1 cellular context compared by ENCODE assay signal in genomic region chr17:10744509-10745000, GRCh38.
TF ChIP-seq lines count a peak whose summit lies in the region.

No MANE protein-coding gene starts in this region.

TF ChIP-seq in HepG2, 621 proteins besides CTCF, POLR2A, EP300 and RAD21 (continued from another document and continues in another):
- no peak for TF ChIP-seq NFAT5 (CRISPR knock-in tag; IDR thresholded peaks at IDR 0.05)
- no peak for TF ChIP-seq ZNF557 (CRISPR knock-in tag; IDR thresholded peaks at IDR 0.05)
- no peak for TF ChIP-seq HNF1B (CRISPR knock-in tag; IDR thresholded peaks at IDR 0.05)
- no peak for TF ChIP-seq ZNF83 (CRISPR knock-in tag; IDR thresholded peaks at IDR 0.05; ENCODE audit: borderline replicate concordance)
- no peak for TF ChIP-seq GMEB1 (CRISPR knock-in tag; IDR thresholded peaks at IDR 0.05; ENCODE audit: borderline replicate concordance)
- TF ChIP-seq SKI (IDR thresholded peaks at IDR 0.05; ENCODE audit: partially characterized antibody): no peak
- no peak for TF ChIP-seq ZNF878 (CRISPR knock-in tag; IDR thresholded peaks at IDR 0.05)
- no peak for TF ChIP-seq THAP8 (CRISPR knock-in tag; IDR thresholded peaks at IDR 0.05; ENCODE audit: borderline replicate concordance)
- TF ChIP-seq TFAP4 (IDR thresholded peaks at IDR 0.05; ENCODE audit: borderline replicate concordance, low read depth): no peak
- 0 out of 2 replicates have a peak, but pooled peaks have one; percentile 48 for TF ChIP-seq ZNF3 (CRISPR knock-in tag; IDR thresholded peaks at IDR 0.05)
- peak; percentile 52; the same call in 1 of the 2 replicates for TF ChIP-seq ETV5 (CRISPR knock-in tag; IDR thresholded peaks at IDR 0.05; ENCODE audit: borderline replicate concordance)
- no peak for TF ChIP-seq ZFP62 (CRISPR knock-in tag; IDR thresholded peaks at IDR 0.05)
- no peak for TF ChIP-seq GLI4 (CRISPR knock-in tag; IDR thresholded peaks at IDR 0.05; ENCODE audit: borderline replicate concordance)
- peak; percentile 51 for TF ChIP-seq ONECUT2 (CRISPR knock-in tag; IDR thresholded peaks at IDR 0.05)
- TF ChIP-seq ZHX2 (IDR thresholded peaks at IDR 0.05; ENCODE audit: low read depth): no peak
- no peak for TF ChIP-seq ZHX2 (CRISPR knock-in tag; IDR thresholded peaks at IDR 0.05; ENCODE audit: borderline replicate concordance)
- TF ChIP-seq SNAI1 (CRISPR knock-in tag; IDR thresholded peaks at IDR 0.05; ENCODE audit: borderline replicate concordance): no peak
- TF ChIP-seq PATZ1 (CRISPR knock-in tag; IDR thresholded peaks at IDR 0.05): no peak
- TF ChIP-seq ZNF891 (CRISPR knock-in tag; IDR thresholded peaks at IDR 0.05): no peak
- no peak for TF ChIP-seq ZKSCAN8 (CRISPR knock-in tag; IDR thresholded peaks at IDR 0.05; ENCODE audit: borderline replicate concordance)
- TF ChIP-seq DPF2 (CRISPR knock-in tag; IDR thresholded peaks at IDR 0.05; ENCODE audit: borderline replicate concordance, low read depth): no peak
- no peak for TF ChIP-seq ZMYM4 (CRISPR knock-in tag; IDR thresholded peaks at IDR 0.05)
- no peak for TF ChIP-seq KDM3A (CRISPR knock-in tag; IDR thresholded peaks at IDR 0.05; ENCODE audit: low read depth)
- no peak for TF ChIP-seq MED8 (CRISPR knock-in tag; IDR thresholded peaks at IDR 0.05; ENCODE audit: insufficient replicate concordance)
- TF ChIP-seq FOSL2 (CRISPR knock-in tag; IDR thresholded peaks at IDR 0.05): no peak
- no peak for TF ChIP-seq ATF5 (CRISPR knock-in tag; IDR thresholded peaks at IDR 0.05; ENCODE audit: low read depth)
- 0 out of 2 replicates have a peak, but pooled peaks have one; percentile 29 for TF ChIP-seq MEF2D (CRISPR knock-in tag; IDR thresholded peaks at IDR 0.05)
- no peak for TF ChIP-seq ZNF138 (CRISPR knock-in tag; IDR thresholded peaks at IDR 0.05; ENCODE audit: low read depth)
- no peak for TF ChIP-seq TOE1 (CRISPR knock-in tag; IDR thresholded peaks at IDR 0.05)
- no peak for TF ChIP-seq ZNF792 (CRISPR knock-in tag; IDR thresholded peaks at IDR 0.05)
- no peak for TF ChIP-seq SRSF4 (IDR thresholded peaks at IDR 0.05; ENCODE audit: low read depth, low read length, poor library complexity, severe bottlenecking)
- TF ChIP-seq MEIS2 (CRISPR knock-in tag; IDR thresholded peaks at IDR 0.05): no peak
- no peak for TF ChIP-seq BRF2 (CRISPR knock-in tag; IDR thresholded peaks at IDR 0.05)
